17 cellular contexts compared by ENCODE assay signal in genomic region chr13:44703371-44703770, GRCh38.
A peak's percentile ranks its signal among the peaks of the same experiment; 100 is the strongest.
DNase-seq lines count a peak whose midpoint lies in the region; ATAC-seq, FAIRE-seq and TF ChIP-seq lines count a peak whose summit lies in the region.
"Had no signal": no experiment of that assay in that cellular context is flagged by ENCODE, and none has a peak within 500 bp of the region (broad histone marks: within the 10 kb centered on the region; RNA-seq: fewer than 3 reads in every experiment).

No MANE protein-coding gene starts in this region.

- in situ Hi-C loops in mammary epithelial cell (cut with MboI; ENCODE audit: low sequenced_read_pairs in 2 of 2): no loop called here

- CTCF ChIA-PET in mammary epithelial cell (lab: Charles Lee; ENCODE audit: low non-redundant PET): no interaction called here
- CTCF ChIA-PET in CD4-positive, alpha-beta T cell (lab: Charles Lee): no interaction called here

- no peaks in the 10 kb centered on the region for H3K79me2 ChIP-seq in mammary epithelial cell (ENCODE audit: insufficient read depth, low read length)

- H3K4me2 ChIP-seq in mammary epithelial cell (ENCODE audit: insufficient read depth, low read depth, low read length): no peak overlapping the region

- no peak overlapping the region for H3K4me3 Mint-ChIP-seq in CD14-positive monocyte
- H3K4me3 Mint-ChIP-seq in CD4-positive, alpha-beta T cell: no peak overlapping the region
- H3K4me3 Mint-ChIP-seq: activated naive CD8-positive, alpha-beta T cell treated with anti-CD3 and anti-CD28 coated beads for 36 hours; natural killer cell; T-helper 2 cell treated with Interferon-gamma antibody and Interleukin-4, amounts not matched to agents 5 μg/mL and 100 μg/mL, for 36 hours had no signal

- no peak for TF ChIP-seq CTCF in AG09309 (IDR thresholded peaks at IDR 0.05; ENCODE audit: control insufficient read depth, insufficient read depth, low read depth, low read length, missing control alignments)
- TF ChIP-seq CTCF in mammary epithelial cell (conservative IDR thresholded peaks at IDR 0.05 in 1 of 2, IDR thresholded peaks at IDR 0.05 in 1 of 2; ENCODE audit: extremely low read depth in 1 of 2, insufficient read depth in 1 of 2, low read depth in 1 of 2, low read length in 2 of 2): no peak
- TF ChIP-seq CTCF in CD14-positive monocyte (IDR thresholded peaks at IDR 0.05): no peak
- no peak for TF ChIP-seq CTCF in CD4-positive, alpha-beta T cell (IDR thresholded peaks at IDR 0.05)

- H2AFZ ChIP-seq in mammary epithelial cell (ENCODE audit: low read depth, low read length): no peak overlapping the region

- POLR2A ChIA-PET in CD4-positive, alpha-beta T cell (lab: Charles Lee): no interaction called here

- peak; percentile 51 for DNase-seq in AG09309 (ENCODE audit: low read depth)
- DNase-seq in HTR-8/SVneo (ENCODE audit: insufficient read length, low spot score): peak; percentile 20
- peak; percentile 64 for DNase-seq in mammary epithelial cell
- DNase-seq in islet precursor cell: peak; percentile 53
- no peak for DNase-seq in stimulated activated CD4-positive, alpha-beta T cell treated with anti-CD3 and anti-CD28 coated beads, Interleukin-1b, Interleukin-23, amount 100 ng/mL, for 48 hours
- DNase-seq in CD14-positive monocyte (ENCODE audit: low spot score): no peak
- DNase-seq in NCI-H128 (lab: John Stamatoyannopoulos, UW; ENCODE audit: unreplicated experiment): no peak
- no peak for DNase-seq in CD4-positive, alpha-beta T cell
- DNase-seq: activated naive CD8-positive, alpha-beta T cell treated with anti-CD3 and anti-CD28 coated beads for 36 hours; left ventricle myocardium inferior; natural killer cell; NCI-H1092; psoas muscle; Right ventricle myocardium superior had no signal

- WGBS in mammary epithelial cell (ENCODE audit: low coverage, missing lambda C conversion rate): 92% methylated on average over 3 of the region's 3 CpGs

- H3K9ac ChIP-seq in mammary epithelial cell (ENCODE audit: insufficient read depth, low read length): no peak overlapping the region

- FAIRE-seq in HTR-8/SVneo (lab: Jason Lieb, UNC): no peak
- FAIRE-seq: endometrium, HepG2 had no signal

- no peak overlapping the region for H3K4me3 ChIP-seq in AG09309 (ENCODE audit: control insufficient read depth, low read depth, low read length)
- no peak overlapping the region for H3K4me3 ChIP-seq in mammary epithelial cell (replicated peaks in 1 of 3; ENCODE audit: insufficient read depth in 1 of 3, low read depth in 2 of 3, low read length in 3 of 3)
- H3K4me3 ChIP-seq: left ventricle myocardium inferior, psoas muscle had no signal

- dilution Hi-C loops in mammary epithelial cell (cut with HindIII; ENCODE audit: low sequenced_read_pairs): no loop called here

- H3K27ac ChIP-seq in mammary epithelial cell (ENCODE audit: insufficient read depth, low read depth, low read length): no peak overlapping the region
- no peak overlapping the region for H3K27ac ChIP-seq in CD4-positive, alpha-beta T cell (ENCODE audit: low read depth, low read length)
- H3K27ac ChIP-seq: left ventricle myocardium inferior, psoas muscle had no signal

- no peaks in the 10 kb centered on the region for H4K20me1 ChIP-seq in mammary epithelial cell (ENCODE audit: insufficient read depth, low read length)

- no peaks in the 10 kb centered on the region for H3K27me3 ChIP-seq in mammary epithelial cell (ENCODE audit: insufficient read depth, low read length)
- H3K27me3 ChIP-seq in CD4-positive, alpha-beta T cell (ENCODE audit: control insufficient read depth, insufficient read depth, low read length): no peaks in the 10 kb centered on the region

- no peak for ATAC-seq in CD4-positive, alpha-beta T cell (ENCODE audit: poor library complexity)
- ATAC-seq: HepG2, natural killer cell had no signal

- peak overlapping the region in 1 of 7 donors; percentile 28 for H3K27ac Mint-ChIP-seq in CD14-positive monocyte
- H3K27ac Mint-ChIP-seq in CD4-positive, alpha-beta T cell: no peak overlapping the region
- H3K27ac Mint-ChIP-seq: activated naive CD8-positive, alpha-beta T cell treated with anti-CD3 and anti-CD28 coated beads for 36 hours; natural killer cell; T-helper 2 cell treated with Interferon-gamma antibody and Interleukin-4, amounts not matched to agents 5 μg/mL and 100 μg/mL, for 36 hours had no signal

- intact Hi-C loops in mammary epithelial cell (cut with micrococcal nuclease) (no loop called here), CD14-positive monocyte (cut with micrococcal nuclease) (no loop called here)
- intact Hi-C loops in CD4-positive, alpha-beta T cell (cut with DNase I, micrococcal nuclease): no loop called here

- peaks cover 0 to 4% (median 2%) of the 10 kb centered on the region in 3 donors for H3K27me3 Mint-ChIP-seq in CD14-positive monocyte (ENCODE audit: low read depth in 3 of 3)
- no peaks in the 10 kb centered on the region for H3K27me3 Mint-ChIP-seq in CD4-positive, alpha-beta T cell

- H3K9me3 ChIP-seq in mammary epithelial cell (replicated peaks; ENCODE audit: insufficient read depth, low read length): peaks cover 3% of the 10 kb centered on the region
- no peaks in the 10 kb centered on the region for H3K9me3 ChIP-seq in CD4-positive, alpha-beta T cell (ENCODE audit: control insufficient read depth, low read length)
- H3K9me3 ChIP-seq: psoas muscle had no signal

- no peaks in the 10 kb centered on the region for H3K36me3 ChIP-seq in mammary epithelial cell (ENCODE audit: insufficient read depth, low read length)
- H3K36me3 ChIP-seq: left ventricle myocardium inferior had no signal

- H3K4me1 ChIP-seq in mammary epithelial cell (ENCODE audit: insufficient read depth, low read length): peaks cover 7% of the 10 kb centered on the region
- H3K4me1 ChIP-seq: left ventricle myocardium inferior, psoas muscle had no signal

- no peaks in the 10 kb centered on the region for H3K36me3 Mint-ChIP-seq in CD14-positive monocyte
- H3K36me3 Mint-ChIP-seq in CD4-positive, alpha-beta T cell (ENCODE audit: low read depth): no peaks in the 10 kb centered on the region
- H3K36me3 Mint-ChIP-seq: activated naive CD8-positive, alpha-beta T cell treated with anti-CD3 and anti-CD28 coated beads for 36 hours; natural killer cell had no signal

- no peaks in the 10 kb centered on the region for H3K4me1 Mint-ChIP-seq in CD14-positive monocyte
- no peaks in the 10 kb centered on the region for H3K4me1 Mint-ChIP-seq in CD4-positive, alpha-beta T cell (ENCODE audit: low read depth)
- H3K4me1 Mint-ChIP-seq: natural killer cell had no signal

- no TSS peak for BruUV-seq in mammary epithelial cell (replicated peaks; lab: Mats Ljungman, UMichigan)

- H3K9me3 Mint-ChIP-seq in CD14-positive monocyte: peaks cover 0 to 8% (median 3%) of the 10 kb centered on the region in 7 donors
- H3K9me3 Mint-ChIP-seq in CD4-positive, alpha-beta T cell: no peaks in the 10 kb centered on the region
- H3K9me3 Mint-ChIP-seq: natural killer cell; T-helper 2 cell treated with Interferon-gamma antibody and Interleukin-4, amounts not matched to agents 5 μg/mL and 100 μg/mL, for 36 hours had no signal

Comparison
In these comparisons a context has a peak if more than half of its experiments do, and no peak if none do; other contexts are left out.
1. DNase-seq: peak in AG09309 (single experiment), HTR-8/SVneo (single experiment), mammary epithelial cell (single experiment) and islet precursor cell (single experiment); none in stimulated activated CD4-positive, alpha-beta T cell treated with anti-CD3 and anti-CD28 coated beads, Interleukin-1b, Interleukin-23, amount 100 ng/mL, for 48 hours (single experiment), CD14-positive monocyte (single experiment), NCI-H128 (single experiment) and CD4-positive, alpha-beta T cell (0 of 10).